8 cellular contexts compared by ENCODE assay signal in the genomic region with DNA sequence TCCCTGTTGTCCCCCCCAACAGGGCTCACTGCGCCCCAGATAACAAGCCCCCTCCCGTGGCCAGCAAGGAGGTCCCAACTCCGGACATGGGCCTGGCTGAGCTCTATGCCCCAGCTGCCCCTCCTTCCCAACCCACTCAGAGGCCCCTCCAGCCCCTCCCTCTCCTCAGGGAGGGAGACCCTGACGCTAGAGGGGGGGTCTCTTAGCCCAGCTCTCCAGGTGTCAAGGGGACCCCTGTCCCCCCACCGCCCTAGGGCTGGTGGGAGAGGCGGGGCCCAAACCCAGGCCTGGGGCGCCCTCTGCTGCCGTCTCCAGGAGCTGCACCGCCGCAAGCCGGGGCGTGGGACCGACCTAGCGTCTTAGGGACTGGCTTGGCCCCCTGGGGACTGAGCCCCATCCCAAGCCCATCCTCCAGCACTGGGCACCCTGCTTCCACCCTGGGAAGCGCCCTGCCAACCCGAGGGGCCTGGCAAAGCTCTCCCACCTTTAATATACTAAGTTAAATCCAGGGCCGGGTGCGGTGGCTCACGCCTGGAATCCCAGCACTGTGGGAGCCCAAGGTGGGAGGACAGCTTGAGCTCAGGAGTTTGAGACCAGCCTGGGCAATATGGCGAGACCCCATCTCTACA. TPM values are rescaled to one million over a fixed set of nuclear protein-coding genes. Genes with fewer than 3 reads are reported as not detected.
DNase-seq lines count a peak whose midpoint lies in the region; ATAC-seq and TF ChIP-seq lines count a peak whose summit lies in the region.

No MANE protein-coding gene starts in this region.

- H3K4me2 ChIP-seq in mammary epithelial cell (ENCODE audit: insufficient read depth, low read depth, low read length), result peak overlapping the region; percentile 1

- no peak overlapping the region for H3K9ac ChIP-seq in mammary epithelial cell (ENCODE audit: insufficient read depth, low read length)
- H3K9ac ChIP-seq in liver (ENCODE audit: low read depth in 1 of 2, low read length in 2 of 2), result no peak overlapping the region

- TF ChIP-seq RAD21 in liver (IDR thresholded peaks at IDR 0.05), result peak; percentile 80 to 87

- DNase-seq in HK-2 (ENCODE audit: unreplicated experiment) (peak; percentile 71), mammary epithelial cell (no peak)
- peak; percentile 59 for DNase-seq in stimulated activated CD8-positive, alpha-beta memory T cell treated with anti-CD3 and anti-CD28 coated beads, Interleukin-4, amount 100 ng/mL, for 24 hours (ENCODE audit: low read depth)

- BruUV-seq in mammary epithelial cell (replicated peaks; lab: Mats Ljungman, UMichigan), result no TSS peak

- H3K36me3 ChIP-seq in mammary epithelial cell (ENCODE audit: insufficient read depth, low read length) (no peaks in the 10 kb centered on the region), liver (ENCODE audit: control insufficient read depth in 4 of 4, insufficient read depth in 3 of 4, low read depth in 1 of 4, low read length in 3 of 4) (no peaks in the 10 kb centered on the region)

- dilution Hi-C loops in mammary epithelial cell (cut with HindIII; ENCODE audit: low sequenced_read_pairs), result no loop called here

- intact Hi-C loops in mammary epithelial cell (cut with micrococcal nuclease), result loop anchor here (1.0 kb wide), 2 partner anchors 80 to 231 kb away; no protein-coding TSS in a partner anchor

- H3K27ac ChIP-seq in C4-2B (no peak overlapping the region), mammary epithelial cell (ENCODE audit: insufficient read depth, low read depth, low read length) (no peak overlapping the region), liver (ENCODE audit: low read depth in 1 of 2, low read length in 2 of 2) (no peak overlapping the region)

- CTCF ChIA-PET in mammary epithelial cell (lab: Charles Lee; ENCODE audit: low non-redundant PET), result interaction anchor here (0.6 kb wide), 1 partner anchor 16 kb away, joined by 3 read pairs; no protein-coding TSS in a partner anchor

- no peaks in the 10 kb centered on the region for H3K9me3 ChIP-seq in mammary epithelial cell (replicated peaks; ENCODE audit: insufficient read depth, low read length)
- H3K9me3 ChIP-seq in liver (ENCODE audit: control insufficient read depth in 4 of 4, low read length in 3 of 4), result no peaks in the 10 kb centered on the region

- TF ChIP-seq CTCF in C4-2B (conservative IDR thresholded peaks at IDR 0.05), result peak; percentile 97
- peak; percentile 78 for TF ChIP-seq CTCF in WI38 (IDR thresholded peaks at IDR 0.05; ENCODE audit: low read depth, low read length)
- TF ChIP-seq CTCF in mammary epithelial cell (conservative IDR thresholded peaks at IDR 0.05 in 1 of 2, IDR thresholded peaks at IDR 0.05 in 1 of 2; ENCODE audit: extremely low read depth in 1 of 2, insufficient read depth in 1 of 2, low read depth in 1 of 2, low read length in 2 of 2), result peak; percentile 55 to 87
- TF ChIP-seq CTCF in liver (IDR thresholded peaks at IDR 0.05; ENCODE audit: low read depth, low read length, missing input control), result peak; percentile 77

- H3K4me3 ChIP-seq in WI38 (ENCODE audit: low read depth, low read length) (no peak overlapping the region), mammary epithelial cell (replicated peaks in 1 of 3; ENCODE audit: insufficient read depth in 1 of 3, low read depth in 2 of 3, low read length in 3 of 3) (no peak overlapping the region), liver (ENCODE audit: low read depth in 1 of 3, low read length in 3 of 3) (no peak overlapping the region)

- H4K20me1 ChIP-seq in mammary epithelial cell (ENCODE audit: insufficient read depth, low read length), result no peaks in the 10 kb centered on the region

- ATAC-seq in GM19023 (IDR thresholded peaks at IDR 0.05; ENCODE audit: unreplicated experiment) (no peak), GM21717 (IDR thresholded peaks at IDR 0.05; ENCODE audit: unreplicated experiment) (no peak)

- H3K4me1 ChIP-seq in mammary epithelial cell (ENCODE audit: insufficient read depth, low read length), result peaks cover 5% of the 10 kb centered on the region
- H3K4me1 ChIP-seq in liver (ENCODE audit: control insufficient read depth in 4 of 4, insufficient read depth in 4 of 4, low read length in 3 of 4), result peaks cover 0 to 10% (median 4%) of the 10 kb centered on the region in 4 donors

- no peaks in the 10 kb centered on the region for H3K79me2 ChIP-seq in mammary epithelial cell (ENCODE audit: insufficient read depth, low read length)

- WGBS in mammary epithelial cell (ENCODE audit: low coverage, missing lambda C conversion rate), result 14% methylated on average over 7 of the region's 20 CpGs
- 10% methylated on average over 20 of the region's 20 CpGs for WGBS in liver

- no peak overlapping the region for H2AFZ ChIP-seq in mammary epithelial cell (ENCODE audit: low read depth, low read length)

- H3K27me3 ChIP-seq in mammary epithelial cell (ENCODE audit: insufficient read depth, low read length) (peaks cover 2% of the 10 kb centered on the region), liver (ENCODE audit: control insufficient read depth in 4 of 4, insufficient read depth in 4 of 4, low read length in 3 of 4) (peaks cover 0 to 4% (median 3%) of the 10 kb centered on the region in 4 donors)

- in situ Hi-C loops in mammary epithelial cell (cut with MboI; ENCODE audit: low sequenced_read_pairs in 2 of 2), result no loop called here

TF ChIP-seq in liver, 16 proteins besides CTCF, POLR2A, EP300 and RAD21:
- TF ChIP-seq, protein P1, sequence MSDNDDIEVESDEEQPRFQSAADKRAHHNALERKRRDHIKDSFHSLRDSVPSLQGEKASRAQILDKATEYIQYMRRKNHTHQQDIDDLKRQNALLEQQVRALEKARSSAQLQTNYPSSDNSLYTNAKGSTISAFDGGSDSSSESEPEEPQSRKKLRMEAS (IDR thresholded peaks at IDR 0.05), result no peak
- TF ChIP-seq EGR1 (IDR thresholded peaks at IDR 0.05; ENCODE audit: low read depth in 2 of 2) (no peak), FOXA1 (IDR thresholded peaks at IDR 0.05) (no peak)
- TF ChIP-seq, protein P2, sequence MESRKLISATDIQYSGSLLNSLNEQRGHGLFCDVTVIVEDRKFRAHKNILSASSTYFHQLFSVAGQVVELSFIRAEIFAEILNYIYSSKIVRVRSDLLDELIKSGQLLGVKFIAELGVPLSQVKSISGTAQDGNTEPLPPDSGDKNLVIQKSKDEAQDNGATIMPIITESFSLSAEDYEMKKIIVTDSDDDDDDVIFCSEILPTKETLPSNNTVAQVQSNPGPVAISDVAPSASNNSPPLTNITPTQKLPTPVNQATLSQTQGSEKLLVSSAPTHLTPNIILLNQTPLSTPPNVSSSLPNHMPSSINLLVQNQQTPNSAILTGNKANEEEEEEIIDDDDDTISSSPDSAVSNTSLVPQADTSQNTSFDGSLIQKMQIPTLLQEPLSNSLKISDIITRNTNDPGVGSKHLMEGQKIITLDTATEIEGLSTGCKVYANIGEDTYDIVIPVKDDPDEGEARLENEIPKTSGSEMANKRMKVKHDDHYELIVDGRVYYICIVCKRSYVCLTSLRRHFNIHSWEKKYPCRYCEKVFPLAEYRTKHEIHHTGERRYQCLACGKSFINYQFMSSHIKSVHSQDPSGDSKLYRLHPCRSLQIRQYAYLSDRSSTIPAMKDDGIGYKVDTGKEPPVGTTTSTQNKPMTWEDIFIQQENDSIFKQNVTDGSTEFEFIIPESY (IDR thresholded peaks at IDR 0.05), result no peak
TF ChIP-seq in liver: peak in this region for 0.

RNA-seq across cellular contexts. Expression of gene GRIN3B, which starts 1.4 kb away (rescaled TPM):
- total RNA-seq in mammary epithelial cell, result 1 to 10 TPM in 1 of 2 donors, under 1 TPM in 1; 0.67 to 1.1 TPM
- 0.67 TPM for polyA plus RNA-seq in mammary epithelial cell
- polyA minus RNA-seq in mammary epithelial cell, result not detected
- total RNA-seq in liver, result under 1 TPM in 1 of 2 donors, not detected in 1; 0.05 TPM
- not detected for polyA plus RNA-seq in liver

RNA-seq across cellular contexts. Expression of gene WDR18, which starts 17.5 kb away (rescaled TPM):
- total RNA-seq in mammary epithelial cell, result 10 to 100 TPM; 42.0 to 84.1 TPM
- 52.3 TPM for polyA plus RNA-seq in mammary epithelial cell
- 54.5 TPM for polyA minus RNA-seq in mammary epithelial cell
- total RNA-seq in liver, result 10 to 100 TPM; 24.3 to 41.7 TPM
- polyA plus RNA-seq in liver, result 10 to 100 TPM; 33.8 to 45.3 TPM

RNA-seq across cellular contexts. Expression of gene TMEM259, which starts 19.3 kb away (rescaled TPM):
- 100 to 1,000 TPM; 104 to 152 TPM for total RNA-seq in mammary epithelial cell
- polyA plus RNA-seq in mammary epithelial cell, result 122 TPM
- polyA minus RNA-seq in mammary epithelial cell, result 81.8 TPM
- 10 to 100 TPM; 34.3 to 80.3 TPM for total RNA-seq in liver
- 10 to 100 TPM; 29.7 to 99.3 TPM for polyA plus RNA-seq in liver

RNA-seq across cellular contexts. Expression of gene RNU6-2, which starts 19.7 kb away (rescaled TPM):
- not detected for total RNA-seq in mammary epithelial cell
- not detected for polyA plus RNA-seq in mammary epithelial cell
- not detected for polyA minus RNA-seq in mammary epithelial cell
- total RNA-seq in liver, result not detected
- not detected for polyA plus RNA-seq in liver

RNA-seq across cellular contexts. Expression of gene CNN2, which starts 24.8 kb away (rescaled TPM):
- 100 to 1,000 TPM; 420 to 485 TPM for total RNA-seq in mammary epithelial cell
- polyA plus RNA-seq in mammary epithelial cell, result 287 TPM
- polyA minus RNA-seq in mammary epithelial cell, result 688 TPM
- 10 to 100 TPM; 31.0 to 38.4 TPM for total RNA-seq in liver
- polyA plus RNA-seq in liver, result 10 to 100 TPM; 10.1 to 22.6 TPM
